Comparison of ENCODE assay signal across 8 cellular contexts in the genomic region with DNA sequence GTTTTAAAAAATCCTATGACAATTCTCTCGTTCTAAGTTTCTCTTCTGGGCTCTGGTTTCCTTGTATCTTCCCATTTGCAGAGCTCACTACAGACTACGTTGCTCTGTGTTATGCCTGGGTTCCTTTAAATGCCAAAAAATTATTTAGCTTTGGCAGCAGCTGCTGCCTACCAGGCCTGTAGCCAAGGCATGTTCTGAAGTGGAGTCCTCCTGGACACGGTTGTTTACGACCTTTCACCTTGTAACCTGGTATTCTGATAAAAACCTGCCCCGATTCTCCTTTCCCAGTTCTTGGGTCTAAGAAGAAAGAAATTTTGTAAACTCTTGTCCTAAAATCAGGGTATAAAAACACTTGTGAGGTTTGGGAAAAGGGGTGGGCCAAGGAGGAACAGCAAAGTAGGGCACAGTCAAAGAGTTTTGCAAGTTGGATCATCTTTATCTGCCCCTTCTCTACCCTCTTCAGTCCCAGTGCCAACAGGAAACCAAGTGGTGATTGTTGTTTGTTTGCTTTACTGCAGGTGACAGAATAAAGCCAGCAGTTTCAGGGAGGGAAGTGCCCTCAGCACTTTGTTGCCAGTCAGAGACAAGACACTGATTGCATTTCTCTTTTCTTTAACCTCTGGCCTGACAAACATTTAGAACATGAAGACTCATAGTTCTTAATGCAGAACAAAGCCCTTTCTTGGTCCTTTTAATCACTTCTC. TPM values are rescaled to one million over a fixed set of nuclear protein-coding genes. Genes with fewer than 3 reads are reported as not detected.
DNase-seq lines count a peak whose midpoint lies in the region; ATAC-seq and TF ChIP-seq lines count a peak whose summit lies in the region.

No MANE protein-coding gene starts in this region.

- peaks cover 2% of the 10 kb centered on the region for H3K36me3 Mint-ChIP-seq in chondrocyte (ENCODE audit: low read depth)
- H3K36me3 Mint-ChIP-seq in natural killer cell, result peaks cover 20% of the 10 kb centered on the region
- peaks cover 17% of the 10 kb centered on the region for H3K36me3 Mint-ChIP-seq in Caco-2 (ENCODE audit: insufficient read depth, unreplicated experiment)

- POLR2A ChIA-PET in Caco-2 (lab: Charles Lee), result no interaction called here

- BruUV-seq in Caco-2 (replicated peaks; lab: Mats Ljungman, UMichigan), result no TSS peak

- H3K27me3 Mint-ChIP-seq in chondrocyte (ENCODE audit: low read depth), result no peaks in the 10 kb centered on the region
- no peaks in the 10 kb centered on the region for H3K27me3 Mint-ChIP-seq in natural killer cell (ENCODE audit: low read depth in 2 of 2)
- no peaks in the 10 kb centered on the region for H3K27me3 Mint-ChIP-seq in Caco-2 (ENCODE audit: insufficient read depth, unreplicated experiment)

- no peak overlapping the region for H3K4me3 ChIP-seq in Caco-2 (ENCODE audit: low read depth, low read length)

- no peak for TF ChIP-seq CTCF in chondrocyte (IDR thresholded peaks at IDR 0.05)
- no peak for TF ChIP-seq CTCF in natural killer cell (IDR thresholded peaks at IDR 0.05)
- TF ChIP-seq CTCF in Caco-2 (IDR thresholded peaks at IDR 0.05; ENCODE audit: insufficient read depth in 1 of 2, low read depth in 1 of 2, low read length in 1 of 2, severe bottlenecking in 1 of 2, unreplicated experiment in 1 of 2), result no peak

- peak; percentile 67 for DNase-seq in COR-L47 (lab: John Stamatoyannopoulos, UW)
- DNase-seq in NCI-H345 treated with DMSO at 0.1 percent for 48 hours (lab: John Stamatoyannopoulos, UW; ENCODE audit: unreplicated experiment), result peak; percentile 98
- DNase-seq in chondrocyte (ENCODE audit: low spot score), result no peak
- no peak for DNase-seq in natural killer cell
- no peak for DNase-seq in SIG-M5 treated with dmso at 0.1 percent for 504 hours (lab: John Stamatoyannopoulos, UW; ENCODE audit: unreplicated experiment)
- no peak for DNase-seq in HPDE6-E6E7 (ENCODE audit: extremely low spot score)
- DNase-seq in Caco-2, result no peak

- intact Hi-C loops in natural killer cell (cut with micrococcal nuclease) (loop anchor here (5.0 kb wide), 3 partner anchors 37 to 72 kb away; a partner anchor contains a TSS), Caco-2 (cut with micrococcal nuclease; ENCODE audit: unreplicated experiment) (no loop called here)

- H3K27ac Mint-ChIP-seq in chondrocyte (ENCODE audit: unreplicated experiment) (peak overlapping the region; percentile 22), natural killer cell (peak overlapping the region; percentile 97 to 99), Caco-2 (ENCODE audit: unreplicated experiment) (no peak overlapping the region)

- H3K4me1 ChIP-seq in Caco-2, result peaks cover 12% of the 10 kb centered on the region; the same call in 1 of the 2 replicates

- H3K27me3 ChIP-seq in Caco-2 (replicated peaks; ENCODE audit: control insufficient read depth, insufficient read depth, low read length), result no peaks in the 10 kb centered on the region

- H3K36me3 ChIP-seq in Caco-2 (ENCODE audit: control insufficient read depth, insufficient read depth, low read length), result peaks cover 2% of the 10 kb centered on the region; the same call in 1 of the 2 replicates

- H3K4me3 Mint-ChIP-seq in chondrocyte (ENCODE audit: unreplicated experiment) (no peak overlapping the region), natural killer cell (peak overlapping the region; percentile 74), Caco-2 (ENCODE audit: unreplicated experiment) (no peak overlapping the region)

- peaks cover 38% of the 10 kb centered on the region for H3K4me1 Mint-ChIP-seq in chondrocyte (ENCODE audit: low read depth)
- peaks cover 42 to 47% of the 10 kb centered on the region in 2 donors for H3K4me1 Mint-ChIP-seq in natural killer cell
- peaks cover 15% of the 10 kb centered on the region for H3K4me1 Mint-ChIP-seq in Caco-2 (ENCODE audit: low read depth, unreplicated experiment)

- peak; percentile 19 to 36 (median 22) for ATAC-seq in natural killer cell
- ATAC-seq in GM18867 (IDR thresholded peaks at IDR 0.05; ENCODE audit: unreplicated experiment), result no peak

- CTCF ChIA-PET in Caco-2 (lab: Charles Lee), result no interaction called here

- no peaks in the 10 kb centered on the region for H3K9me3 Mint-ChIP-seq in chondrocyte (ENCODE audit: low read depth)
- H3K9me3 Mint-ChIP-seq in natural killer cell, result no peaks in the 10 kb centered on the region
- H3K9me3 Mint-ChIP-seq in Caco-2 (ENCODE audit: unreplicated experiment), result no peaks in the 10 kb centered on the region

- H3K9me3 ChIP-seq in Caco-2, result no peaks in the 10 kb centered on the region

RNA-seq across cellular contexts. Expression of a gene that starts 3.1 kb away (rescaled TPM):
- total RNA-seq in chondrocyte, result 3.8 to 55.5 TPM (median 4.0 TPM) in 3 replicates
- total RNA-seq in natural killer cell, result 1,000 to 10,000 TPM in 2 of 3 donors, 100 to 1,000 TPM in 1; 984 to 1,724 (median 1,422) TPM
- 27.5 and 38.6 TPM in 2 replicates for total RNA-seq in Caco-2 (2022)

RNA-seq across cellular contexts. Expression of a gene that starts 22.1 kb away (rescaled TPM):
- total RNA-seq in chondrocyte (not detected in 3 replicates), natural killer cell (not detected), Caco-2 (2022) (not detected in 2 replicates)

RNA-seq across cellular contexts. Expression of a gene that starts 35.0 kb away (rescaled TPM):
- total RNA-seq in chondrocyte (13.3 to 20.7 TPM (median 13.9 TPM) in 3 replicates), natural killer cell (10 to 100 TPM; 34.9 to 37.5 (median 37.4) TPM), Caco-2 (2022) (2.9 and 3.4 TPM in 2 replicates)

RNA-seq across cellular contexts. Expression of a gene that starts 35.1 kb away (rescaled TPM):
- 1.2 to 3.1 TPM (median 2.0 TPM) in 3 replicates for total RNA-seq in chondrocyte
- total RNA-seq in natural killer cell, result 1 to 10 TPM; 1.4 to 1.9 (median 1.4) TPM
- total RNA-seq in Caco-2 (2022), result 0.19 and 0.77 TPM in 2 replicates

RNA-seq across cellular contexts. Expression of a gene that starts 41.7 kb away (rescaled TPM):
- total RNA-seq in chondrocyte (50.3 to 57.1 TPM (median 53.0 TPM) in 3 replicates), natural killer cell (10 to 100 TPM; 33.4 to 41.3 (median 38.2) TPM), Caco-2 (2022) (0.82 and 1.1 TPM in 2 replicates)

Comparison
In these comparisons a context has a peak if more than half of its experiments do, and no peak if none do; other contexts are left out.
1. DNase-seq: peak in COR-L47 (single experiment) and NCI-H345 treated with DMSO at 0.1 percent for 48 hours (single experiment); none in chondrocyte (single experiment), natural killer cell (single experiment), SIG-M5 treated with dmso at 0.1 percent for 504 hours (single experiment), HPDE6-E6E7 (single experiment) and Caco-2 (0 of 2).
2. RNA of a gene that starts 3.1 kb away (total RNA-seq): 984 to 1,724 TPM in natural killer cell; 27.5 to 38.6 TPM in Caco-2 and 3.8 to 55.5 TPM in chondrocyte; every median in the first group is over 10 times any median in the second.